In the genomic region with DNA sequence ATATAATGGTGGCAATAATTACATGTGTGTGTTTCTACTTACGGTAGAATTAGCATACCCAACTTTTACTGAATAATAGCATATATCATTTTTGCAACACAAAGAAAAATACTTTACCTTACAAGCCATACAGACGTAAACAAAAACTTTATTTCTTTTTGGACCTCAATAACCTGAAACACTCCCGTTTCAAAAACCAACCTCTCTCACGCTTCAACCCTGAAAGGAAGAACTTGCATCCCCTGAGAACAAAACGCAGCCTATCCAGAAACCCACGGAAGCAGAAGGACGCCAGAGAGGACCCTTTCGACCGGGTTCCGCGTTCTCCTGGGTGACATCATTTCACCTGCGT, we compare ENCODE assay signal across 7 cellular contexts. TPM values are rescaled to one million over a fixed set of nuclear protein-coding genes. Genes with fewer than 3 reads are reported as not detected.
DNase-seq lines count a peak whose midpoint lies in the region; ATAC-seq and TF ChIP-seq lines count a peak whose summit lies in the region.

A gene (minus strand): TSS at position 290 of the 352 bp plus-strand sequence. CDS start 161 bp downstream, at position 129.

- H3K9me3 ChIP-seq in HEK293 (ENCODE audit: control insufficient read depth, insufficient read depth, low read depth, low read length) = no peaks in the 10 kb centered on the region

- no peak for DNase-seq in activated B cell treated with CpG ODN at 0.5 μM for 24 hours
- DNase-seq in fibroblast of the aortic adventitia (ENCODE audit: low read depth) = no peak
- no peak for DNase-seq in osteocyte (ENCODE audit: extremely low spot score, unreplicated experiment)
- DNase-seq in EL = no peak

- H3K27ac ChIP-seq in HEK293 (ENCODE audit: extremely low read depth, low read depth, low read length) = peak within 1 kb of the TSS; percentile 90

- CTCF ChIA-PET in HEK293 (lab: Yijun Ruan, JAX) = no interaction called here
- CTCF ChIA-PET in activated B cell treated with CpG ODN at 0.5 μM for 24 hours (lab: Charles Lee) = interaction anchor here (1.2 kb wide), 1 partner anchor 151 kb away, joined by 3 read pairs; no protein-coding TSS in a partner anchor

- peaks cover 0 to 5% of the 10 kb centered on the region in 2 experiments; a peak in 1 of 3 replicates for H3K36me3 ChIP-seq in HEK293 (ENCODE audit: control insufficient read depth in 2 of 2, insufficient read depth in 1 of 2, low read length in 2 of 2)

- H3K4me3 Mint-ChIP-seq in activated B cell treated with CpG ODN at 0.5 μM for 24 hours = peak within 1 kb of the TSS; percentile 89
- H3K4me3 Mint-ChIP-seq in osteocyte (ENCODE audit: unreplicated experiment) = peak within 1 kb of the TSS; percentile 91

- H3K4me1 Mint-ChIP-seq in activated B cell treated with CpG ODN at 0.5 μM for 24 hours = peaks cover 41% of the 10 kb centered on the region
- peaks cover 35% of the 10 kb centered on the region for H3K4me1 Mint-ChIP-seq in osteocyte (ENCODE audit: unreplicated experiment)

- H3K4me3 ChIP-seq in HEK293 (ENCODE audit: low read depth, low read length) (peak within 1 kb of the TSS; percentile 97), fibroblast of the aortic adventitia (ENCODE audit: low read depth, low read length) (peak within 1 kb of the TSS; percentile 88)

- no peak for TF ChIP-seq CTCF in HEK293 (tag by site-specific recombination; IDR thresholded peaks at IDR 0.05)
- no peak for TF ChIP-seq CTCF in activated B cell treated with CpG ODN at 0.5 μM for 24 hours (IDR thresholded peaks at IDR 0.05)
- TF ChIP-seq CTCF in fibroblast of the aortic adventitia (IDR thresholded peaks at IDR 0.05; ENCODE audit: insufficient read depth, low read length) = no peak
- no peak for TF ChIP-seq CTCF in osteocyte (IDR thresholded peaks at IDR 0.05)

- H3K27me3 Mint-ChIP-seq in activated B cell treated with CpG ODN at 0.5 μM for 24 hours = no peaks in the 10 kb centered on the region
- H3K27me3 Mint-ChIP-seq in osteocyte (ENCODE audit: unreplicated experiment) = no peaks in the 10 kb centered on the region

- H3K36me3 Mint-ChIP-seq in activated B cell treated with CpG ODN at 0.5 μM for 24 hours (ENCODE audit: low read depth) (peaks cover 14% of the 10 kb centered on the region), osteocyte (ENCODE audit: unreplicated experiment) (no peaks in the 10 kb centered on the region)

- POLR2A ChIA-PET in HEK293 (lab: Yijun Ruan, JAX) = interaction anchor here (0.6 to 2.3 kb wide), 5 partner anchors 39 to 950 kb away, joined by 4 to 11 read pairs (median 7); a partner anchor contains a TSS
- POLR2A ChIA-PET in activated B cell treated with CpG ODN at 0.5 μM for 24 hours (lab: Charles Lee) = interaction anchor here (0.9 to 1.7 kb wide), 3 partner anchors 10 to 88 kb away, joined by 3 to 12 read pairs (median 7); no protein-coding TSS in a partner anchor

- H3K27ac Mint-ChIP-seq in activated B cell treated with CpG ODN at 0.5 μM for 24 hours = peak within 1 kb of the TSS; percentile 93
- peak within 1 kb of the TSS; percentile 96 for H3K27ac Mint-ChIP-seq in osteocyte (ENCODE audit: unreplicated experiment)

- peaks cover 5% of the 10 kb centered on the region for H3K4me1 ChIP-seq in HEK293 (ENCODE audit: control insufficient read depth, insufficient read depth, low read length)

- ATAC-seq in activated B cell treated with CpG ODN at 0.5 μM for 24 hours (ENCODE audit: low read depth) (peak; percentile 29), GM18858 (IDR thresholded peaks at IDR 0.05; ENCODE audit: unreplicated experiment) (no peak), GM18868 (IDR thresholded peaks at IDR 0.05; ENCODE audit: unreplicated experiment) (no peak)

- H3K9me3 Mint-ChIP-seq in activated B cell treated with CpG ODN at 0.5 μM for 24 hours (no peaks in the 10 kb centered on the region), osteocyte (ENCODE audit: unreplicated experiment) (no peaks in the 10 kb centered on the region)

- intact Hi-C loops in activated B cell treated with CpG ODN at 0.5 μM for 24 hours (cut with micrococcal nuclease) = loop anchor here (1.0 to 10.0 kb wide), 7 partner anchors 17 to 1502 kb away; a partner anchor contains a TSS

TF ChIP-seq in HEK293, 187 proteins besides CTCF, POLR2A, EP300 and RAD21:
- peak; percentile 61 for TF ChIP-seq ZBTB17 (tag by site-specific recombination; IDR thresholded peaks at IDR 0.05)
- TF ChIP-seq, protein P1, sequence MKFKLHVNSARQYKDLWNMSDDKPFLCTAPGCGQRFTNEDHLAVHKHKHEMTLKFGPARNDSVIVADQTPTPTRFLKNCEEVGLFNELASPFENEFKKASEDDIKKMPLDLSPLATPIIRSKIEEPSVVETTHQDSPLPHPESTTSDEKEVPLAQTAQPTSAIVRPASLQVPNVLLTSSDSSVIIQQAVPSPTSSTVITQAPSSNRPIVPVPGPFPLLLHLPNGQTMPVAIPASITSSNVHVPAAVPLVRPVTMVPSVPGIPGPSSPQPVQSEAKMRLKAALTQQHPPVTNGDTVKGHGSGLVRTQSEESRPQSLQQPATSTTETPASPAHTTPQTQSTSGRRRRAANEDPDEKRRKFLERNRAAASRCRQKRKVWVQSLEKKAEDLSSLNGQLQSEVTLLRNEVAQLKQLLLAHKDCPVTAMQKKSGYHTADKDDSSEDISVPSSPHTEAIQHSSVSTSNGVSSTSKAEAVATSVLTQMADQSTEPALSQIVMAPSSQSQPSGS (tag by site-specific recombination; IDR thresholded peaks at IDR 0.05; ENCODE audit: low read depth) = peak; percentile 76
- 0 out of 2 replicates have a peak, but pooled peaks have one; percentile 38 for TF ChIP-seq ZNF391 (tag by site-specific recombination; IDR thresholded peaks at IDR 0.05; ENCODE audit: borderline replicate concordance, low read depth)
- TF ChIP-seq PRDM1 (tag by site-specific recombination; IDR thresholded peaks at IDR 0.05) = 0 out of 2 replicates have a peak, but pooled peaks have one; percentile 19
- TF ChIP-seq, protein P2, sequence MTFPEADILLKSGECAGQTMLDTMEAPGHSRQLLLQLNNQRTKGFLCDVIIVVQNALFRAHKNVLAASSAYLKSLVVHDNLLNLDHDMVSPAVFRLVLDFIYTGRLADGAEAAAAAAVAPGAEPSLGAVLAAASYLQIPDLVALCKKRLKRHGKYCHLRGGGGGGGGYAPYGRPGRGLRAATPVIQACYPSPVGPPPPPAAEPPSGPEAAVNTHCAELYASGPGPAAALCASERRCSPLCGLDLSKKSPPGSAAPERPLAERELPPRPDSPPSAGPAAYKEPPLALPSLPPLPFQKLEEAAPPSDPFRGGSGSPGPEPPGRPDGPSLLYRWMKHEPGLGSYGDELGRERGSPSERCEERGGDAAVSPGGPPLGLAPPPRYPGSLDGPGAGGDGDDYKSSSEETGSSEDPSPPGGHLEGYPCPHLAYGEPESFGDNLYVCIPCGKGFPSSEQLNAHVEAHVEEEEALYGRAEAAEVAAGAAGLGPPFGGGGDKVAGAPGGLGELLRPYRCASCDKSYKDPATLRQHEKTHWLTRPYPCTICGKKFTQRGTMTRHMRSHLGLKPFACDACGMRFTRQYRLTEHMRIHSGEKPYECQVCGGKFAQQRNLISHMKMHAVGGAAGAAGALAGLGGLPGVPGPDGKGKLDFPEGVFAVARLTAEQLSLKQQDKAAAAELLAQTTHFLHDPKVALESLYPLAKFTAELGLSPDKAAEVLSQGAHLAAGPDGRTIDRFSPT (tag by site-specific recombination; IDR thresholded peaks at IDR 0.05) = no peak
- no peak for TF ChIP-seq ZNF707 (tag by site-specific recombination; IDR thresholded peaks at IDR 0.05)
- no peak for TF ChIP-seq ZNF114 (tag by site-specific recombination; IDR thresholded peaks at IDR 0.05)
- TF ChIP-seq ZNF529 (tag by site-specific recombination; IDR thresholded peaks at IDR 0.05; ENCODE audit: insufficient replicate concordance) = no peak
- TF ChIP-seq ZBTB20 (tag by site-specific recombination; IDR thresholded peaks at IDR 0.05) = peak; percentile 61; the same call in 1 of the 2 replicates
- TF ChIP-seq TCF7L2 (IDR thresholded peaks at IDR 0.05; ENCODE audit: borderline replicate concordance, low read depth, low read length) = no peak
- TF ChIP-seq, protein P3, sequence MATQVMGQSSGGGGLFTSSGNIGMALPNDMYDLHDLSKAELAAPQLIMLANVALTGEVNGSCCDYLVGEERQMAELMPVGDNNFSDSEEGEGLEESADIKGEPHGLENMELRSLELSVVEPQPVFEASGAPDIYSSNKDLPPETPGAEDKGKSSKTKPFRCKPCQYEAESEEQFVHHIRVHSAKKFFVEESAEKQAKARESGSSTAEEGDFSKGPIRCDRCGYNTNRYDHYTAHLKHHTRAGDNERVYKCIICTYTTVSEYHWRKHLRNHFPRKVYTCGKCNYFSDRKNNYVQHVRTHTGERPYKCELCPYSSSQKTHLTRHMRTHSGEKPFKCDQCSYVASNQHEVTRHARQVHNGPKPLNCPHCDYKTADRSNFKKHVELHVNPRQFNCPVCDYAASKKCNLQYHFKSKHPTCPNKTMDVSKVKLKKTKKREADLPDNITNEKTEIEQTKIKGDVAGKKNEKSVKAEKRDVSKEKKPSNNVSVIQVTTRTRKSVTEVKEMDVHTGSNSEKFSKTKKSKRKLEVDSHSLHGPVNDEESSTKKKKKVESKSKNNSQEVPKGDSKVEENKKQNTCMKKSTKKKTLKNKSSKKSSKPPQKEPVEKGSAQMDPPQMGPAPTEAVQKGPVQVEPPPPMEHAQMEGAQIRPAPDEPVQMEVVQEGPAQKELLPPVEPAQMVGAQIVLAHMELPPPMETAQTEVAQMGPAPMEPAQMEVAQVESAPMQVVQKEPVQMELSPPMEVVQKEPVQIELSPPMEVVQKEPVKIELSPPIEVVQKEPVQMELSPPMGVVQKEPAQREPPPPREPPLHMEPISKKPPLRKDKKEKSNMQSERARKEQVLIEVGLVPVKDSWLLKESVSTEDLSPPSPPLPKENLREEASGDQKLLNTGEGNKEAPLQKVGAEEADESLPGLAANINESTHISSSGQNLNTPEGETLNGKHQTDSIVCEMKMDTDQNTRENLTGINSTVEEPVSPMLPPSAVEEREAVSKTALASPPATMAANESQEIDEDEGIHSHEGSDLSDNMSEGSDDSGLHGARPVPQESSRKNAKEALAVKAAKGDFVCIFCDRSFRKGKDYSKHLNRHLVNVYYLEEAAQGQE (tag by site-specific recombination; IDR thresholded peaks at IDR 0.05) = no peak
- peak; percentile 64 for TF ChIP-seq ZNF335 (tag by site-specific recombination; conservative IDR thresholded peaks at IDR 0.05)
- peak; percentile 49; the same call in 1 of the 2 replicates for TF ChIP-seq ZNF366 (tag by site-specific recombination; conservative IDR thresholded peaks at IDR 0.05)

RNA-seq across cellular contexts. Expression of the gene that starts here (rescaled TPM):
- total RNA-seq in activated B cell treated with CpG ODN at 0.5 μM for 24 hours (43.8 and 52.1 TPM in 2 replicates), fibroblast of the aortic adventitia (ENCODE audit: low replicate concordance) (7.1 and 18.3 TPM in 2 replicates), osteocyte (30.2 and 31.1 TPM in 2 replicates)
